28 cellular contexts compared by ENCODE assay signal in genomic region chr5:73176250-73176649, GRCh38. TPM values are rescaled to one million over a fixed set of nuclear protein-coding genes. Genes with fewer than 3 reads are reported as not detected.
"Had no signal": no experiment of that assay in that cellular context is flagged by ENCODE, and none has a peak within 500 bp of the region (broad histone marks: within the 10 kb centered on the region; RNA-seq: fewer than 3 reads in every experiment).

No MANE protein-coding gene starts in this region.

- H3K27ac ChIP-seq: ascending aorta had no signal

- FAIRE-seq: bronchial epithelial cell had no signal

- ATAC-seq: activated CD8-positive, alpha-beta memory T cell treated with anti-CD3 and anti-CD28 coated beads, Interleukin-2, amount 10 ng/mL, durations not matched to agents 7 days and 5 days; body of pancreas; PC-3; T-helper 17 cell had no signal

- H3K27me3 ChIP-seq: ascending aorta, body of pancreas had no signal

- DNase-seq: activated B cell treated with CpG ODN at 0.5 μM for 24 hours; activated CD4-positive, alpha-beta T cell treated with anti-CD3 and anti-CD28 coated beads for 1 hour; activated CD4-positive, alpha-beta T cell treated with anti-CD3 and anti-CD28 coated beads, Interleukin-2, amount 10 ng/mL, durations not matched to agents 24 days and 14 days; activated CD4-positive, alpha-beta T cell treated with anti-CD3 and anti-CD28 coated beads, Interleukin-2, amount 50 U/mL, for 48 hours; activated CD8-positive, alpha-beta memory T cell treated with anti-CD3 and anti-CD28 coated beads, Interleukin-2, amount 10 ng/mL, durations not matched to agents 7 days and 5 days; activated effector memory CD4-positive, alpha-beta T cell treated with Interleukin-2 at 50 U/mL for 16 hours; activated naive CD4-positive, alpha-beta T cell; activated T-cell treated with anti-CD3 and anti-CD28 coated beads, Interleukin-2, amount 50 U/mL, for 24 hours; central memory CD4-positive, alpha-beta T cell; KG1; NCI-H1092 treated with DMSO at 0.1 percent for 48 hours; NCI-H1417 treated with DMSO at 0.1 percent for 48 hours; NCI-H1694; NCI-H2029; NCI-H446 treated with DMSO at 0.1 percent for 48 hours; NCI-H524 treated with DMSO at 0.1 percent for 48 hours; NCI-H774; PC-3; SHP77 treated with DMSO at 0.1 percent for 48 hours; T-helper 17 cell; T-helper 9 cell had no signal

- H3K9me3 ChIP-seq: ascending aorta, body of pancreas had no signal

- H3K36me3 ChIP-seq: ascending aorta had no signal

- H3K4me1 ChIP-seq: ascending aorta had no signal

- H3K4me3 ChIP-seq: ascending aorta, body of pancreas had no signal

RNA-seq across cellular contexts. Expression of gene TMEM174, which starts 3.3 kb away (rescaled TPM):
- total RNA-seq: activated B cell treated with CpG ODN at 0.5 μM for 24 hours; activated CD4-positive, alpha-beta T cell treated with anti-CD3 and anti-CD28 coated beads, Interleukin-2, amount 10 ng/mL, durations not matched to agents 24 days and 14 days; activated CD8-positive, alpha-beta memory T cell treated with anti-CD3 and anti-CD28 coated beads, Interleukin-2, amount 10 ng/mL, durations not matched to agents 7 days and 5 days; activated T-helper 1 cell treated with anti-CD3 and anti-CD28 coated beads, Interleukin-12 subunit alpha, Interleukin-12 subunit beta, Interleukin-2, Interleukin-4 antibody, amounts not matched to agents 30 ng/mL and 10 ng/mL and 1 ng/mL, durations not matched to agents 14 hours and 24 hours and 36 hours; ascending aorta; body of pancreas; bronchial epithelial cell; chondrocyte; LHCN-M2; M059J; PC-3; T-helper 17 cell had no signal

RNA-seq across cellular contexts. Expression of gene TMEM171, which starts 55.9 kb away (rescaled TPM):
- total RNA-seq: activated B cell treated with CpG ODN at 0.5 μM for 24 hours; activated CD4-positive, alpha-beta T cell treated with anti-CD3 and anti-CD28 coated beads, Interleukin-2, amount 10 ng/mL, durations not matched to agents 24 days and 14 days; activated CD8-positive, alpha-beta memory T cell treated with anti-CD3 and anti-CD28 coated beads, Interleukin-2, amount 10 ng/mL, durations not matched to agents 7 days and 5 days; activated T-helper 1 cell treated with anti-CD3 and anti-CD28 coated beads, Interleukin-12 subunit alpha, Interleukin-12 subunit beta, Interleukin-2, Interleukin-4 antibody, amounts not matched to agents 30 ng/mL and 10 ng/mL and 1 ng/mL, durations not matched to agents 14 hours and 24 hours and 36 hours; ascending aorta had no signal
